21 cellular contexts compared by ENCODE assay signal in genomic region chr10:2744547-2745212, GRCh38.
DNase-seq lines count a peak whose midpoint lies in the region; ATAC-seq, FAIRE-seq and TF ChIP-seq lines count a peak whose summit lies in the region.
"Had no signal": no experiment of that assay in that cellular context is flagged by ENCODE, and none has a peak within 500 bp of the region (broad histone marks: within the 10 kb centered on the region; RNA-seq: fewer than 3 reads in every experiment).

No MANE protein-coding gene starts in this region.

- H3K4me3 Mint-ChIP-seq in HFFc6, result peak overlapping the region; percentile 77
- H3K4me3 Mint-ChIP-seq: activated CD8-positive, alpha-beta T cell treated with anti-CD3 and anti-CD28 coated beads, Interleukin-2, amount 10 ng/mL, durations not matched to agents 7 days and 5 days; activated naive CD4-positive, alpha-beta T cell treated with anti-CD3 and anti-CD28 coated beads, Interleukin-2, amount 10 ng/mL, durations not matched to agents 7 days and 5 days; activated T-cell treated with anti-CD3 and anti-CD28 coated beads, Interleukin-2, amount 50 U/mL, for 24 hours; IgD-negative memory B cell; memory B cell; nephron progenitor cell; WTC11 had no signal

- CTCF ChIA-PET in GM12878 (lab: Yijun Ruan, JAX), result interaction anchor here (0.6 kb wide), 1 partner anchor 12 kb away, joined by 3 read pairs; no protein-coding TSS in a partner anchor

- RAD21 ChIA-PET in GM12878 (lab: Charles Lee; ENCODE audit: unreplicated experiment), result no interaction called here

- H3K4me1 ChIP-seq in ACC112 (ENCODE audit: control insufficient read depth, insufficient read depth, low read length, unreplicated experiment) (no peaks in the 10 kb centered on the region), GM12878 (ENCODE audit: control insufficient read depth, insufficient read depth, low read length) (no peaks in the 10 kb centered on the region), ovary (ENCODE audit: insufficient read depth) (no peaks in the 10 kb centered on the region), Peyer's patch (no peaks in the 10 kb centered on the region)
- H3K4me1 ChIP-seq: SJSA1 had no signal

- H3K27ac ChIP-seq in ACC112 (ENCODE audit: low read depth, low read length) (no peak overlapping the region), GM12878 (ENCODE audit: control insufficient read depth, insufficient read depth) (no peak overlapping the region), ovary (no peak overlapping the region), Peyer's patch (no peak overlapping the region)
- H3K27ac ChIP-seq: SJSA1 had no signal

- H3K36me3 ChIP-seq in ACC112 (ENCODE audit: insufficient read depth, low read length) (no peaks in the 10 kb centered on the region), GM12878 (ENCODE audit: control insufficient read depth in 2 of 2, insufficient read depth in 2 of 2, low read length in 1 of 2) (no peaks in the 10 kb centered on the region), ovary (no peaks in the 10 kb centered on the region), Peyer's patch (no peaks in the 10 kb centered on the region)
- H3K36me3 ChIP-seq: SJSA1 had no signal

- in situ Hi-C loops in GM12878 (cut with MboI), result no loop called here

- no TSS peak for BruUV-seq in GM12878 (replicated peaks; lab: Mats Ljungman, UMichigan)

- TF ChIP-seq EP300 in GM12878 (IDR thresholded peaks at IDR 0.05; ENCODE audit: borderline replicate concordance in 1 of 2, control insufficient read depth in 1 of 2, low read depth in 2 of 2, low read length in 2 of 2) (no peak), ovary (IDR thresholded peaks at IDR 0.05) (no peak)

- TF ChIP-seq CTCF in HFFc6 (IDR thresholded peaks at IDR 0.05), result no peak
- TF ChIP-seq CTCF in GM12878 (IDR thresholded peaks at IDR 0.05 in 2 of 3, conservative IDR thresholded peaks at IDR 0.05 in 1 of 3; ENCODE audit: control insufficient read depth in 2 of 3, extremely low read depth in 1 of 3, insufficient read depth in 1 of 3, low read depth in 3 of 3, low read length in 3 of 3), result no peak
- no peak for TF ChIP-seq CTCF in ovary (IDR thresholded peaks at IDR 0.05)
- no peak for TF ChIP-seq CTCF in Peyer's patch (IDR thresholded peaks at IDR 0.05)

- H3K4me1 Mint-ChIP-seq in HFFc6 (ENCODE audit: low read depth), result no peaks in the 10 kb centered on the region
- H3K4me1 Mint-ChIP-seq: activated naive CD4-positive, alpha-beta T cell treated with anti-CD3 and anti-CD28 coated beads, Interleukin-2, amount 10 ng/mL, durations not matched to agents 7 days and 5 days; IgD-negative memory B cell; memory B cell had no signal

- H3K79me2 ChIP-seq in ACC112 (ENCODE audit: control insufficient read depth, insufficient read depth, low read length, unreplicated experiment), result no peaks in the 10 kb centered on the region
- no peaks in the 10 kb centered on the region for H3K79me2 ChIP-seq in GM12878 (ENCODE audit: control insufficient read depth, insufficient read depth, low read length)

- TF ChIP-seq POLR2A in GM12878 (IDR thresholded peaks at IDR 0.05; ENCODE audit: low read depth, low read length) (no peak), ovary (IDR thresholded peaks at IDR 0.05) (no peak), Peyer's patch (IDR thresholded peaks at IDR 0.05) (no peak)

- SMC1A ChIA-PET in GM12878 (lab: Charles Lee; ENCODE audit: uncharacterized antibody, unreplicated experiment), result interaction anchor here (1.4 kb wide), 1 partner anchor 8 kb away, joined by 3 read pairs; no protein-coding TSS in a partner anchor

- 50% methylated on average over 6 of the region's 6 CpGs for WGBS in GM12878 (ENCODE audit: insufficient coverage, insufficient replicate concordance, low lambda C conversion rate, missing lambda C conversion rate)
- 6 to 17% (median 8%) methylated on average over 6 of the region's 6 CpGs for WGBS in ovary, 3 donors

- no peaks in the 10 kb centered on the region for H3K27me3 ChIP-seq in ACC112 (ENCODE audit: insufficient read depth, low read length)
- no peaks in the 10 kb centered on the region for H3K27me3 ChIP-seq in GM12878 (replicated peaks in 1 of 2; ENCODE audit: control insufficient read depth in 2 of 2, insufficient read depth in 2 of 2, low read length in 1 of 2)
- no peaks in the 10 kb centered on the region for H3K27me3 ChIP-seq in ovary
- H3K27me3 ChIP-seq in Peyer's patch, result no peaks in the 10 kb centered on the region

- H3K4me2 ChIP-seq in GM12878 (ENCODE audit: control insufficient read depth, insufficient read depth), result no peak overlapping the region

- intact Hi-C loops in GM12878 (cut with micrococcal nuclease; ENCODE audit: unreplicated experiment) (no loop called here), ovary (cut with DNase I) (no loop called here)

- no peaks in the 10 kb centered on the region for H3K9me3 ChIP-seq in GM12878 (replicated peaks; ENCODE audit: control insufficient read depth, insufficient read depth, low read length)
- H3K9me3 ChIP-seq in ovary, result no peaks in the 10 kb centered on the region
- no peaks in the 10 kb centered on the region for H3K9me3 ChIP-seq in Peyer's patch
- H3K9me3 ChIP-seq: SJSA1 had no signal

- DNase-seq in HFFc6, result no peak
- DNase-seq in GM12878 (ENCODE audit: low read depth, low spot score), result no peak
- no peak for DNase-seq in ovary
- DNase-seq in Peyer's patch, result no peak
- no peak for DNase-seq in RKO (ENCODE audit: low spot score)
- no peak for DNase-seq in anterior cingulate cortex (lab: John Stamatoyannopoulos, UW)
- DNase-seq: activated CD8-positive, alpha-beta T cell treated with anti-CD3 and anti-CD28 coated beads, Interleukin-2, amount 10 ng/mL, durations not matched to agents 7 days and 5 days; activated naive CD4-positive, alpha-beta T cell treated with anti-CD3 and anti-CD28 coated beads, Interleukin-2, amount 10 ng/mL, durations not matched to agents 7 days and 5 days; activated T-cell treated with anti-CD3 and anti-CD28 coated beads, Interleukin-2, amount 50 U/mL, for 24 hours; hypothalamus; kidney; NCI-H2081; NCI-H524; nephron progenitor cell; stimulated activated CD4-positive, alpha-beta T cell treated with anti-CD3 and anti-CD28 coated beads, Interleukin-15, amount 100 ng/mL, for 24 hours had no signal

- H3K9me3 Mint-ChIP-seq in HFFc6, result peaks cover 11% of the 10 kb centered on the region
- H3K9me3 Mint-ChIP-seq: activated naive CD4-positive, alpha-beta T cell treated with anti-CD3 and anti-CD28 coated beads, Interleukin-2, amount 10 ng/mL, durations not matched to agents 7 days and 5 days; activated T-cell treated with anti-CD3 and anti-CD28 coated beads, Interleukin-2, amount 50 U/mL, for 24 hours; nephron progenitor cell had no signal

- no peak for TF ChIP-seq RAD21 in GM12878 (IDR thresholded peaks at IDR 0.05; ENCODE audit: insufficient read depth, low read depth, low read length)

- H3K27ac Mint-ChIP-seq in HFFc6, result no peak overlapping the region
- H3K27ac Mint-ChIP-seq: activated CD8-positive, alpha-beta T cell treated with anti-CD3 and anti-CD28 coated beads, Interleukin-2, amount 10 ng/mL, durations not matched to agents 7 days and 5 days; activated naive CD4-positive, alpha-beta T cell treated with anti-CD3 and anti-CD28 coated beads, Interleukin-2, amount 10 ng/mL, durations not matched to agents 7 days and 5 days; activated T-cell treated with anti-CD3 and anti-CD28 coated beads, Interleukin-2, amount 50 U/mL, for 24 hours; IgD-negative memory B cell; memory B cell; nephron progenitor cell; WTC11 had no signal

- POLR2A ChIA-PET in GM12878 (lab: Charles Lee), result no interaction called here

- no peak for FAIRE-seq in GM12878 (lab: Jason Lieb, UNC)
- FAIRE-seq: kidney had no signal

- H3K27me3 Mint-ChIP-seq in HFFc6 (ENCODE audit: insufficient read depth), result no peaks in the 10 kb centered on the region

- H4K20me1 ChIP-seq in GM12878 (ENCODE audit: control insufficient read depth, insufficient read depth), result no peaks in the 10 kb centered on the region

- no peak overlapping the region for H3K9ac ChIP-seq in GM12878 (ENCODE audit: control insufficient read depth, insufficient read depth, low read length)

- H2AFZ ChIP-seq in ACC112 (ENCODE audit: low read length, unreplicated experiment) (no peak overlapping the region), GM12878 (ENCODE audit: control insufficient read depth, low read depth, low read length) (no peak overlapping the region; the same call in 1 of the 2 replicates)

- no peaks in the 10 kb centered on the region; the same call in 1 of the 2 replicates for H3K36me3 Mint-ChIP-seq in HFFc6 (ENCODE audit: low read depth)
- H3K36me3 Mint-ChIP-seq: activated naive CD4-positive, alpha-beta T cell treated with anti-CD3 and anti-CD28 coated beads, Interleukin-2, amount 10 ng/mL, durations not matched to agents 7 days and 5 days; IgD-negative memory B cell; memory B cell; WTC11 had no signal

- H3K4me3 ChIP-seq in ACC112 (ENCODE audit: low read depth, low read length), result peak overlapping the region; percentile 14; the same call in 1 of the 2 replicates
- no peak overlapping the region for H3K4me3 ChIP-seq in GM12878
- H3K4me3 ChIP-seq in ovary, result peak overlapping the region; percentile 2
- peak overlapping the region in 1 of 4 donors; percentile 17 for H3K4me3 ChIP-seq in Peyer's patch
- H3K4me3 ChIP-seq: SJSA1 had no signal

- peak; percentile 78 for ATAC-seq in GM12878
- no peak for ATAC-seq in GM18858 (IDR thresholded peaks at IDR 0.05; ENCODE audit: unreplicated experiment)
- ATAC-seq: activated CD8-positive, alpha-beta T cell treated with anti-CD3 and anti-CD28 coated beads, Interleukin-2, amount 10 ng/mL, durations not matched to agents 7 days and 5 days; WTC11 had no signal

TF ChIP-seq in GM12878, 131 proteins besides CTCF, POLR2A, EP300 and RAD21 (continues in another document):
- TF ChIP-seq TCF3 (IDR thresholded peaks at IDR 0.05; ENCODE audit: borderline replicate concordance, insufficient read depth, low read depth, low read length), result no peak
- TF ChIP-seq RELB (IDR thresholded peaks at IDR 0.05; ENCODE audit: low read depth), result no peak
- TF ChIP-seq ETV6 (conservative IDR thresholded peaks at IDR 0.05 in 1 of 2, IDR thresholded peaks at IDR 0.05 in 1 of 2; ENCODE audit: borderline replicate concordance in 1 of 2, low read depth in 1 of 2), result no peak
- no peak for TF ChIP-seq NR2C2 (IDR thresholded peaks at IDR 0.05; ENCODE audit: borderline replicate concordance, control insufficient read depth, insufficient read length, low read depth)
- no peak for TF ChIP-seq MYB (IDR thresholded peaks at IDR 0.05; ENCODE audit: borderline replicate concordance, low read depth, low read length)
- no peak for TF ChIP-seq HDAC6 (IDR thresholded peaks at IDR 0.05; ENCODE audit: unreplicated experiment)
